Comparison of ENCODE assay signal across 11 cellular contexts in genomic region chr10:92181575-92181974, GRCh38.
DNase-seq lines count a peak whose midpoint lies in the region; ATAC-seq and TF ChIP-seq lines count a peak whose summit lies in the region.
"Had no signal": no experiment of that assay in that cellular context is flagged by ENCODE, and none has a peak within 500 bp of the region (broad histone marks: within the 10 kb centered on the region; RNA-seq: fewer than 3 reads in every experiment).

No MANE protein-coding gene starts in this region.

- TF ChIP-seq CTCF in NB4 (IDR thresholded peaks at IDR 0.05; ENCODE audit: low read depth, low read length) = no peak
- peak; percentile 52 for TF ChIP-seq CTCF in endothelial cell (IDR thresholded peaks at IDR 0.05; ENCODE audit: unreplicated experiment)
- peak; percentile 23 for TF ChIP-seq CTCF in retinal pigment epithelial cell (conservative IDR thresholded peaks at IDR 0.05; ENCODE audit: low read depth, low read length)

- H3K4me1 Mint-ChIP-seq in endothelial cell (ENCODE audit: unreplicated experiment) = peaks cover 5% of the 10 kb centered on the region
- H3K4me1 Mint-ChIP-seq: nephron had no signal

- no peaks in the 10 kb centered on the region for H3K36me3 Mint-ChIP-seq in endothelial cell (ENCODE audit: low read depth, unreplicated experiment)

- H3K4me3 ChIP-seq in NB4 (ENCODE audit: low read depth, low read length) (no peak overlapping the region), retinal pigment epithelial cell (ENCODE audit: low read length) (no peak overlapping the region)
- H3K4me3 ChIP-seq: uterus had no signal

- no peaks in the 10 kb centered on the region for H3K9me3 Mint-ChIP-seq in endothelial cell (ENCODE audit: unreplicated experiment)
- H3K9me3 Mint-ChIP-seq: nephron had no signal

- no peak for ATAC-seq in HG03108 (IDR thresholded peaks at IDR 0.05; ENCODE audit: unreplicated experiment)
- ATAC-seq: Panc1 had no signal

- H3K4me3 Mint-ChIP-seq in endothelial cell (ENCODE audit: unreplicated experiment) = no peak overlapping the region
- H3K4me3 Mint-ChIP-seq: nephron had no signal

- H3K27me3 Mint-ChIP-seq in endothelial cell (ENCODE audit: unreplicated experiment) = peaks cover 3% of the 10 kb centered on the region

- no peak for TF ChIP-seq POLR2A in NB4 (IDR thresholded peaks at IDR 0.05; ENCODE audit: extremely low read depth, insufficient read length)

- DNase-seq in NCI-H82 (lab: John Stamatoyannopoulos, UW) = peak; percentile 29
- no peak for DNase-seq in NCI-H82 treated with DMSO at 0.1 percent for 48 hours (lab: John Stamatoyannopoulos, UW; ENCODE audit: unreplicated experiment)
- DNase-seq in NB4 (ENCODE audit: low read depth) = peak; percentile 11
- no peak for DNase-seq in endothelial cell (ENCODE audit: low spot score)
- DNase-seq in retinal pigment epithelial cell (ENCODE audit: low read depth) = no peak
- no peak for DNase-seq in NCI-H2227 treated with DMSO at 0.1 percent for 48 hours (lab: John Stamatoyannopoulos, UW)
- DNase-seq in NCI-H2029 treated with DMSO at 0.1 percent for 48 hours (lab: John Stamatoyannopoulos, UW) = no peak
- DNase-seq: uterus had no signal

- H3K27ac Mint-ChIP-seq in endothelial cell (ENCODE audit: unreplicated experiment) = peak overlapping the region; percentile 37
- H3K27ac Mint-ChIP-seq: nephron had no signal

Comparison
In these comparisons a context has a peak if more than half of its experiments do, and no peak if none do; other contexts are left out.
1. DNase-seq: peak in NCI-H82 (single experiment) and NB4 (single experiment); none in NCI-H82 treated with DMSO at 0.1 percent for 48 hours (single experiment), endothelial cell (single experiment), retinal pigment epithelial cell (single experiment), NCI-H2227 treated with DMSO at 0.1 percent for 48 hours (single experiment) and NCI-H2029 treated with DMSO at 0.1 percent for 48 hours (single experiment).